ENCODE assay signal across 8 cellular contexts in genomic region chr7:2757904-2758672, GRCh38.
DNase-seq lines count a peak whose midpoint lies in the region; ATAC-seq and TF ChIP-seq lines count a peak whose summit lies in the region.

No MANE protein-coding gene starts in this region.

- peaks cover 5 to 67% (median 54%) of the 10 kb centered on the region in 4 donors for H3K4me1 ChIP-seq in tibial artery

- peak overlapping the region; percentile 95 for H3K27ac Mint-ChIP-seq in osteocyte (ENCODE audit: unreplicated experiment)

- TF ChIP-seq CTCF in osteocyte (IDR thresholded peaks at IDR 0.05) = no peak
- TF ChIP-seq CTCF in tibial artery (IDR thresholded peaks at IDR 0.05) = no peak

- DNase-seq in AG20443 (ENCODE audit: low spot score) (peak; percentile 86), NCI-H774 (lab: John Stamatoyannopoulos, UW) (peak; percentile 28), fibroblast of gingiva (ENCODE audit: low read depth) (peak; percentile 94), osteocyte (ENCODE audit: extremely low spot score, unreplicated experiment) (no peak), tibial artery (peak; percentile 55 to 74)
- peak; percentile 51 for DNase-seq in activated CD8-positive, alpha-beta memory T cell treated with anti-CD3 and anti-CD28 coated beads, Interleukin-2, amount 50 U/mL, for 24 hours (ENCODE audit: extremely low read depth)

- ATAC-seq in GM18873 (IDR thresholded peaks at IDR 0.05; ENCODE audit: low FRiP score, unreplicated experiment) (peak; percentile 62), HG03095 (IDR thresholded peaks at IDR 0.05; ENCODE audit: unreplicated experiment) (peak; percentile 83)

- peak overlapping the region; percentile 59 for H3K4me3 Mint-ChIP-seq in osteocyte (ENCODE audit: unreplicated experiment)

- H3K9me3 ChIP-seq in tibial artery = no peaks in the 10 kb centered on the region

- peaks cover 25% of the 10 kb centered on the region for H3K36me3 Mint-ChIP-seq in osteocyte (ENCODE audit: unreplicated experiment)

- H3K9me3 Mint-ChIP-seq in osteocyte (ENCODE audit: unreplicated experiment) = peaks cover 13% of the 10 kb centered on the region

- peaks cover 71% of the 10 kb centered on the region for H3K4me1 Mint-ChIP-seq in osteocyte (ENCODE audit: unreplicated experiment)

- intact Hi-C loops in tibial artery (cut with DNase I; ENCODE audit: low total_unique reads) = no loop called here

- H3K27me3 Mint-ChIP-seq in osteocyte (ENCODE audit: unreplicated experiment) = no peaks in the 10 kb centered on the region

- H3K27ac ChIP-seq in tibial artery = peak overlapping the region; percentile 76 to 82

- no peaks in the 10 kb centered on the region for H3K27me3 ChIP-seq in tibial artery

- H3K36me3 ChIP-seq in tibial artery = no peaks in the 10 kb centered on the region

- peak overlapping the region; percentile 4 to 8 for H3K4me3 ChIP-seq in tibial artery
